8 cellular contexts compared by ENCODE assay signal in the genomic region with DNA sequence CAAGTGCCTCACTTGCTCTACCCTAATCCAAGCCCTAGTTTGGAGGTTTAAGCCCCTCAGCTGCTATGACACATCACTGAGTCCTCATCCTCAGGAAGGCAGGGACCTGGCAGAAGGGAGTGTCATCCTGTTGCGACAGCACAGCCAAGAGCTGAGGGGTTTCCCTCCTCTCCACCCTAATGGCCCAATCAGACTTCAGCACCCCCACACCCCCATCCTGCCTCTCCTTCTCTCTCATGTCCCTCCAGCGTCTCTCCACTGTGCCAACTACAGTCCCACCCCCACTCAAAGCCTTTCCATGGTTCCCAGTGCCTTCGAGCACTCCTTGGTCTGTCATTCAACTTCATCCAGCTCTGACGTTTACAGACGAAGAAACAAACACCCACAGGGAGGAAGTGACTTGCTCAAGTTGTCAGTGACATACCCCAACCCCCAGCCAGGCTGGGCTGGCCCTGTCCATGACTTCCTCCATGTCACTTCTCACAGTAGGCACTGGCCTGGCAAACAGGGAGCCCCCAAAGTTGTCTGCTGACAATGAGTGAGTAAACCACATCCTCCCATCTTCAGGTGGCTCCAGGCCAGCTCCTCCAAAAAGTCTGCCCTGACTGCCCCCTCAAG. TPM values are rescaled to one million over a fixed set of nuclear protein-coding genes. Genes with fewer than 3 reads are reported as not detected.
A peak's percentile ranks its signal among the peaks of the same experiment; 100 is the strongest.
DNase-seq lines count a peak whose midpoint lies in the region; ATAC-seq and TF ChIP-seq lines count a peak whose summit lies in the region.

No MANE protein-coding gene starts in this region.

- CTCF ChIA-PET in GM10248 (lab: Yijun Ruan, JAX), result interaction anchor here (1.2 to 9.7 kb wide), 5 partner anchors 11 to 76 kb away, joined by 3 to 107 read pairs (median 6); a partner anchor contains a TSS

- peak in 1 of 2 donors; percentile 13 for TF ChIP-seq POLR2A in heart left ventricle (IDR thresholded peaks at IDR 0.05)

- H3K9me2 ChIP-seq in MM.1S (replicated peaks; ENCODE audit: insufficient read depth, low read length), result no peaks in the 10 kb centered on the region

- POLR2A ChIA-PET in GM10248 (lab: Yijun Ruan, JAX), result interaction anchor here (0.7 kb wide), 1 partner anchor 577 kb away, joined by 4 read pairs; no protein-coding TSS in a partner anchor

- peaks cover 0 to 84% (median 24%) of the 10 kb centered on the region in 12 donors for H3K4me1 ChIP-seq in heart left ventricle
- H3K4me1 ChIP-seq in MM.1S (ENCODE audit: low read length), result no peaks in the 10 kb centered on the region

- H3K27ac Mint-ChIP-seq in activated T-helper 1 cell treated with anti-CD3 and anti-CD28 coated beads, Interleukin-12 subunit alpha, Interleukin-12 subunit beta, Interleukin-2, Interleukin-4 antibody, amounts not matched to agents 30 ng/mL and 10 ng/mL and 1 ng/mL, durations not matched to agents 14 hours and 24 hours and 36 hours, result peak overlapping the region; percentile 99

- ATAC-seq in heart left ventricle (peak; percentile 19 to 62 (median 44)), HG02798 (IDR thresholded peaks at IDR 0.05; ENCODE audit: poor library complexity, unreplicated experiment) (no peak)

- no peaks in the 10 kb centered on the region for H4K20me1 ChIP-seq in MM.1S (ENCODE audit: insufficient read depth, low read length)

- H3K36me3 Mint-ChIP-seq in activated T-helper 1 cell treated with anti-CD3 and anti-CD28 coated beads, Interleukin-12 subunit alpha, Interleukin-12 subunit beta, Interleukin-2, Interleukin-4 antibody, amounts not matched to agents 30 ng/mL and 10 ng/mL and 1 ng/mL, durations not matched to agents 14 hours and 24 hours and 36 hours (ENCODE audit: low read depth), result peaks cover 6% of the 10 kb centered on the region

- TF ChIP-seq CTCF in GM10248 (IDR thresholded peaks at IDR 0.05; ENCODE audit: control extremely low read depth, extremely low read depth, low read depth, missing control alignments), result no peak
- no peak for TF ChIP-seq CTCF in heart left ventricle (IDR thresholded peaks at IDR 0.05)
- no peak for TF ChIP-seq CTCF in MM.1S (IDR thresholded peaks at IDR 0.05; ENCODE audit: low read length)

- WGBS in heart left ventricle, 4 donors, result 33 to 42% (median 40%) methylated on average over 5 of the region's 5 CpGs

- peaks cover 47% of the 10 kb centered on the region for H3K4me1 Mint-ChIP-seq in activated T-helper 1 cell treated with anti-CD3 and anti-CD28 coated beads, Interleukin-12 subunit alpha, Interleukin-12 subunit beta, Interleukin-2, Interleukin-4 antibody, amounts not matched to agents 30 ng/mL and 10 ng/mL and 1 ng/mL, durations not matched to agents 14 hours and 24 hours and 36 hours (ENCODE audit: low read depth)

- H3K27me3 ChIP-seq in heart left ventricle (no peaks in the 10 kb centered on the region), MM.1S (replicated peaks; ENCODE audit: insufficient read depth, low read length) (no peaks in the 10 kb centered on the region)

- H3K9me3 Mint-ChIP-seq in activated T-helper 1 cell treated with anti-CD3 and anti-CD28 coated beads, Interleukin-12 subunit alpha, Interleukin-12 subunit beta, Interleukin-2, Interleukin-4 antibody, amounts not matched to agents 30 ng/mL and 10 ng/mL and 1 ng/mL, durations not matched to agents 14 hours and 24 hours and 36 hours, result peaks cover 1% of the 10 kb centered on the region

- H3K27ac ChIP-seq in heart left ventricle (peak overlapping the region in 8 of 12 donors; percentile 49 to 93 (median 67)), MM.1S (ENCODE audit: low read length) (no peak overlapping the region)

- no peaks in the 10 kb centered on the region for H3F3A ChIP-seq in MM.1S (ENCODE audit: insufficient read depth, low read length)

- no peaks in the 10 kb centered on the region for H3K79me2 ChIP-seq in MM.1S (ENCODE audit: low read length)

- H2AFZ ChIP-seq in MM.1S (ENCODE audit: low read length), result no peak overlapping the region

- H3K36me3 ChIP-seq in heart left ventricle (peaks cover 0 to 4% (median 0%) of the 10 kb centered on the region in 9 donors), MM.1S (replicated peaks; ENCODE audit: insufficient read depth, low read length) (no peaks in the 10 kb centered on the region)

- H3K9ac ChIP-seq in MM.1S (ENCODE audit: low read length), result no peak overlapping the region

- intact Hi-C loops in activated T-helper 1 cell treated with anti-CD3 and anti-CD28 coated beads, Interleukin-12 subunit alpha, Interleukin-12 subunit beta, Interleukin-2, Interleukin-4 antibody, amounts not matched to agents 30 ng/mL and 10 ng/mL and 1 ng/mL, durations not matched to agents 14 hours and 24 hours and 36 hours (cut with micrococcal nuclease), result loop anchor here (1.0 kb wide), 3 partner anchors 14 to 57 kb away; a partner anchor contains a TSS
- intact Hi-C loops in heart left ventricle (cut with DNase I), result loop anchor here in 1 of 10 donors (5.0 kb wide), 1 partner anchor 41 kb away; no protein-coding TSS in a partner anchor

- DNase-seq in GM10248 (ENCODE audit: extremely low spot score) (peak; percentile 50), RKO (ENCODE audit: low spot score) (peak; percentile 69), heart left ventricle (peak; percentile 57 to 82 (median 67)), MM.1S (no peak), NCI-H1417 (lab: John Stamatoyannopoulos, UW) (no peak)
- peak; percentile 64 for DNase-seq in activated T-helper 1 cell treated with anti-CD3 and anti-CD28 coated beads, Interleukin-12 subunit alpha, Interleukin-12 subunit beta, Interleukin-2, Interleukin-4 antibody, amounts not matched to agents 30 ng/mL and 10 ng/mL and 1 ng/mL, durations not matched to agents 14 hours and 24 hours and 36 hours (ENCODE audit: low spot score)
- peak in 2 of 3 donors; percentile 39 to 64 for DNase-seq in stimulated activated CD4-positive, alpha-beta T cell treated with anti-CD3 and anti-CD28 coated beads, Interleukin-12 subunit alpha, Interleukin-12 subunit beta, amount 100 ng/mL, for 48 hours (ENCODE audit: low read depth in 2 of 3, low spot score in 1 of 3)

- H3K9me3 ChIP-seq in heart left ventricle (no peaks in the 10 kb centered on the region), MM.1S (replicated peaks; ENCODE audit: insufficient read depth, low read length) (no peaks in the 10 kb centered on the region)

- H3K4me3 ChIP-seq in heart left ventricle (peak overlapping the region in 1 of 12 donors; percentile 57), MM.1S (ENCODE audit: low read length) (no peak overlapping the region)

- no peak overlapping the region for H3K4me2 ChIP-seq in MM.1S (ENCODE audit: low read depth, low read length)

- peak overlapping the region; percentile 67 for H3K4me3 Mint-ChIP-seq in activated T-helper 1 cell treated with anti-CD3 and anti-CD28 coated beads, Interleukin-12 subunit alpha, Interleukin-12 subunit beta, Interleukin-2, Interleukin-4 antibody, amounts not matched to agents 30 ng/mL and 10 ng/mL and 1 ng/mL, durations not matched to agents 14 hours and 24 hours and 36 hours

- no peaks in the 10 kb centered on the region for H3K27me3 Mint-ChIP-seq in activated T-helper 1 cell treated with anti-CD3 and anti-CD28 coated beads, Interleukin-12 subunit alpha, Interleukin-12 subunit beta, Interleukin-2, Interleukin-4 antibody, amounts not matched to agents 30 ng/mL and 10 ng/mL and 1 ng/mL, durations not matched to agents 14 hours and 24 hours and 36 hours (ENCODE audit: insufficient read depth)

RNA-seq across cellular contexts. Expression of a gene that starts 15.6 kb away (rescaled TPM):
- 78.8 and 88.6 TPM in 2 replicates for total RNA-seq in activated T-helper 1 cell treated with anti-CD3 and anti-CD28 coated beads, Interleukin-12 subunit alpha, Interleukin-12 subunit beta, Interleukin-2, Interleukin-4 antibody, amounts not matched to agents 30 ng/mL and 10 ng/mL and 1 ng/mL, durations not matched to agents 14 hours and 24 hours and 36 hours
- total RNA-seq in heart left ventricle, result 100 to 1,000 TPM in 2 of 9 donors, 10 to 100 TPM in 7; 35.4 to 116 (median 44.0) TPM
- polyA plus RNA-seq in heart left ventricle, result 10 to 100 TPM; 37.7 to 42.0 TPM

RNA-seq across cellular contexts. Expression of a gene that starts 57.3 kb away (rescaled TPM):
- total RNA-seq in activated T-helper 1 cell treated with anti-CD3 and anti-CD28 coated beads, Interleukin-12 subunit alpha, Interleukin-12 subunit beta, Interleukin-2, Interleukin-4 antibody, amounts not matched to agents 30 ng/mL and 10 ng/mL and 1 ng/mL, durations not matched to agents 14 hours and 24 hours and 36 hours, result 19.8 and 23.9 TPM in 2 replicates
- 10 to 100 TPM; 35.2 to 78.8 (median 55.2) TPM for total RNA-seq in heart left ventricle
- 100 to 1,000 TPM in 1 of 2 donors, 10 to 100 TPM in 1; 35.9 to 237 TPM for polyA plus RNA-seq in heart left ventricle

Comparison
In these comparisons a context has a peak if more than half of its experiments do, and no peak if none do; other contexts are left out.
1. DNase-seq: peak in GM10248 (single experiment), RKO (single experiment), activated T-helper 1 cell treated with anti-CD3 and anti-CD28 coated beads, Interleukin-12 subunit alpha, Interleukin-12 subunit beta, Interleukin-2, Interleukin-4 antibody, amounts not matched to agents 30 ng/mL and 10 ng/mL and 1 ng/mL, durations not matched to agents 14 hours and 24 hours and 36 hours (single experiment), heart left ventricle (5 of 5) and stimulated activated CD4-positive, alpha-beta T cell treated with anti-CD3 and anti-CD28 coated beads, Interleukin-12 subunit alpha, Interleukin-12 subunit beta, amount 100 ng/mL, for 48 hours (2 of 3); none in MM.1S (single experiment) and NCI-H1417 (0 of 3).